In genomic region chr11:66429983-66430602, GRCh38 we compare ENCODE assay signal across 8 cellular contexts. TPM values are rescaled to one million over a fixed set of nuclear protein-coding genes. Genes with fewer than 3 reads are reported as not detected.
DNase-seq lines count a peak whose midpoint lies in the region; ATAC-seq and TF ChIP-seq lines count a peak whose summit lies in the region.

No MANE protein-coding gene starts in this region.

- ATAC-seq in sciatic nerve, result peak; percentile 72
- no peak for ATAC-seq in HG02840 (IDR thresholded peaks at IDR 0.05; ENCODE audit: low FRiP score, unreplicated experiment)
- no peak for ATAC-seq in HG03439 (IDR thresholded peaks at IDR 0.05; ENCODE audit: unreplicated experiment)

- H3K9ac ChIP-seq in adipocyte (ENCODE audit: low read length), result no peak overlapping the region

- intact Hi-C loops in left ventricle myocardium inferior (cut with micrococcal nuclease) (no loop called here), sciatic nerve (cut with DNase I) (loop anchor here (10.0 kb wide), 1 partner anchor 405 kb away; no protein-coding TSS in a partner anchor)

- H3K4me1 ChIP-seq in adipocyte (ENCODE audit: control insufficient read depth, insufficient read depth, low read length) (no peaks in the 10 kb centered on the region), left ventricle myocardium inferior (no peaks in the 10 kb centered on the region)

- DNase-seq in ELF-1 (ENCODE audit: low read depth, low spot score) (peak; percentile 82), NCI-H1092 treated with DMSO at 0.1 percent for 48 hours (lab: John Stamatoyannopoulos, UW) (peak; percentile 83), T follicular helper cell (ENCODE audit: low read depth) (peak; percentile 60), adipocyte (ENCODE audit: low read depth) (peak; percentile 93), left ventricle myocardium inferior (peak; percentile 68), sciatic nerve (ENCODE audit: low spot score) (peak; percentile 80)

- H3K4me3 ChIP-seq in adipocyte (ENCODE audit: low read length), result no peak overlapping the region
- no peak overlapping the region for H3K4me3 ChIP-seq in left ventricle myocardium inferior

- H3K9me3 ChIP-seq in adipocyte (ENCODE audit: control insufficient read depth, low read length) (no peaks in the 10 kb centered on the region), left ventricle myocardium inferior (replicated peaks) (no peaks in the 10 kb centered on the region)

- peak; percentile 82 for TF ChIP-seq CTCF in left ventricle myocardium inferior (IDR thresholded peaks at IDR 0.05; ENCODE audit: borderline replicate concordance)

- no peak overlapping the region for H3K27ac ChIP-seq in left ventricle myocardium inferior (replicated peaks)

- H3K27me3 ChIP-seq in adipocyte (replicated peaks; ENCODE audit: control insufficient read depth, insufficient read depth, low read length), result no peaks in the 10 kb centered on the region
- peaks cover 11% of the 10 kb centered on the region for H3K27me3 ChIP-seq in left ventricle myocardium inferior (ENCODE audit: low read depth)

- H3K36me3 ChIP-seq in adipocyte (ENCODE audit: control insufficient read depth, insufficient read depth, low read length, severe bottlenecking), result peaks cover 3% of the 10 kb centered on the region
- H3K36me3 ChIP-seq in left ventricle myocardium inferior, result peaks cover 20% of the 10 kb centered on the region

RNA-seq across cellular contexts. Expression of gene MRPL11, which starts 8.6 kb away (rescaled TPM):
- total RNA-seq in left ventricle myocardium inferior (53.8 TPM), sciatic nerve (25.1 TPM)

RNA-seq across cellular contexts. Expression of gene NPAS4, which starts 9.3 kb away (rescaled TPM):
- total RNA-seq in left ventricle myocardium inferior (not detected), sciatic nerve (not detected)

RNA-seq across cellular contexts. Expression of gene PELI3, which starts 36.6 kb away (rescaled TPM):
- total RNA-seq in left ventricle myocardium inferior (7.3 TPM), sciatic nerve (14.8 TPM)

RNA-seq across cellular contexts. Expression of gene DPP3, which starts 50.1 kb away (rescaled TPM):
- 13.6 TPM for total RNA-seq in left ventricle myocardium inferior
- total RNA-seq in sciatic nerve, result 12.4 TPM

RNA-seq across cellular contexts. Expression of gene SLC29A2, which starts 58.5 kb away (rescaled TPM):
- total RNA-seq in left ventricle myocardium inferior, result 14.6 TPM
- total RNA-seq in sciatic nerve, result 2.3 TPM
